ENCODE assay signal across 23 cellular contexts in genomic region chr9:79705704-79706103, GRCh38.
"Had no signal": no experiment of that assay in that cellular context is flagged by ENCODE, and none has a peak within 500 bp of the region (broad histone marks: within the 10 kb centered on the region; RNA-seq: fewer than 3 reads in every experiment).

No MANE protein-coding gene starts in this region.

- H3K4me1 Mint-ChIP-seq: mesothelial cell of epicardium had no signal

- H3K27ac ChIP-seq: coronary artery, esophagus muscularis mucosa, foreskin keratinocyte, gastroesophageal sphincter, heart left ventricle, hepatocyte, left lung, lower lobe of right lung had no signal

- H3K27me3 ChIP-seq: dorsolateral prefrontal cortex, esophagus muscularis mucosa, foreskin keratinocyte, gastroesophageal sphincter, heart left ventricle, hepatocyte, left lung had no signal

- H3K4me2 ChIP-seq: hepatocyte had no signal

- H3K4me3 ChIP-seq: coronary artery, dorsolateral prefrontal cortex, esophagus muscularis mucosa, gastroesophageal sphincter, heart left ventricle, hepatocyte, left lung, lower lobe of right lung, mucosa of descending colon had no signal

- H3K4me1 ChIP-seq: foreskin keratinocyte, gastroesophageal sphincter had no signal

- H3K9me3 Mint-ChIP-seq: mesothelial cell of epicardium had no signal

- H2AFZ ChIP-seq: hepatocyte had no signal

- ATAC-seq: foreskin keratinocyte, gastroesophageal sphincter, heart left ventricle, left cardiac atrium, left lung, left ventricle myocardium superior, lower lobe of right lung, mucosa of descending colon had no signal

- FAIRE-seq: colon, endothelial cell of umbilical vein, frontal cortex, islet of Langerhans, keratinocyte had no signal

- H3K27ac Mint-ChIP-seq: mesothelial cell of epicardium had no signal

- H3K9me3 ChIP-seq: esophagus muscularis mucosa, gastroesophageal sphincter, heart left ventricle, left lung, lower lobe of right lung, mucosa of descending colon had no signal

- DNase-seq: dermis blood vessel endothelial cell; dorsolateral prefrontal cortex; effector CD4-positive, alpha-beta T cell; effector memory CD4-positive, alpha-beta T cell; foreskin keratinocyte; heart left ventricle; hypothalamus; left cardiac atrium; left lung; left ventricle myocardium superior; lower lobe of right lung; mesenchymal stem cell; mucosa of descending colon had no signal

- H3K4me3 Mint-ChIP-seq: mesothelial cell of epicardium had no signal
